In genomic region chr17:41864837-41865595, GRCh38 we compare ENCODE assay signal across 8 cellular contexts. TPM values are rescaled to one million over a fixed set of nuclear protein-coding genes. Genes with fewer than 3 reads are reported as not detected.
A peak's percentile ranks its signal among the peaks of the same experiment; 100 is the strongest.
DNase-seq lines count a peak whose midpoint lies in the region; ATAC-seq, FAIRE-seq and TF ChIP-seq lines count a peak whose summit lies in the region.

KLHL11 (minus strand) TSS chr17:41865423; CDS start chr17:41865370, 53 bp downstream.

- peaks cover 10% of the 10 kb centered on the region for H3K4me1 ChIP-seq in astrocyte (ENCODE audit: insufficient read depth, low read length)
- peaks cover 9% of the 10 kb centered on the region for H3K4me1 ChIP-seq in hepatocyte (ENCODE audit: insufficient read depth)

- H3K4me3 ChIP-seq in astrocyte (ENCODE audit: insufficient read depth, low read depth, low read length): peak within 1 kb of the TSS; percentile 80
- H3K4me3 ChIP-seq in hepatocyte: peak within 1 kb of the TSS; percentile 90

- H3K9me2 ChIP-seq in hepatocyte (replicated peaks; ENCODE audit: insufficient read depth): no peaks in the 10 kb centered on the region

- H3K27ac ChIP-seq in astrocyte (ENCODE audit: low read depth, low read length): peak within 1 kb of the TSS; percentile 65
- H3K27ac ChIP-seq in hepatocyte: peak within 1 kb of the TSS; percentile 94

- H2AFZ ChIP-seq in astrocyte (ENCODE audit: low read depth, low read length) (peak within 1 kb of the TSS; percentile 77), hepatocyte (peak within 1 kb of the TSS; percentile 93)

- peaks cover 7% of the 10 kb centered on the region for H3K36me3 Mint-ChIP-seq in astrocyte (ENCODE audit: low read depth, unreplicated experiment)

- H3K36me3 ChIP-seq in astrocyte (ENCODE audit: insufficient read depth, low read length): peaks cover 31% of the 10 kb centered on the region
- no peaks in the 10 kb centered on the region for H3K36me3 ChIP-seq in hepatocyte (replicated peaks; ENCODE audit: insufficient read depth, low read depth)

- intact Hi-C loops in T-helper 2 cell treated with Interferon-gamma antibody and Interleukin-4, amounts not matched to agents 100 ng/mL and 5 ng/mL, for 36 hours (cut with micrococcal nuclease): loop anchor here (1.0 to 2.0 kb wide), 4 partner anchors 54 to 152 kb away; partner anchors contain the start of genes ACLY, CNP, DNAJC7 and P3H4

- no peak for FAIRE-seq in astrocyte (lab: Jason Lieb, UNC)

- H3K4me2 ChIP-seq in astrocyte (ENCODE audit: low read length): peak within 1 kb of the TSS; percentile 87
- H3K4me2 ChIP-seq in hepatocyte: peak within 1 kb of the TSS; percentile 96

- peak within 1 kb of the TSS; percentile 77 for H3K4me3 Mint-ChIP-seq in astrocyte (ENCODE audit: unreplicated experiment)

- H3K9ac ChIP-seq in astrocyte (ENCODE audit: low read length): peak within 1 kb of the TSS; percentile 89

- peaks cover 46% of the 10 kb centered on the region for H3K79me2 ChIP-seq in astrocyte (ENCODE audit: insufficient read depth, low read length)
- peaks cover 47% of the 10 kb centered on the region for H3K79me2 ChIP-seq in hepatocyte

- H3K4me1 Mint-ChIP-seq in astrocyte (ENCODE audit: low read depth, unreplicated experiment): peaks cover 3% of the 10 kb centered on the region

- WGBS in hepatocyte (ENCODE audit: low lambda C conversion rate, missing lambda C conversion rate): under 1% methylated on average over 89 of the region's 90 CpGs

- DNase-seq in NCI-H187 (lab: John Stamatoyannopoulos, UW): peak; percentile 81 to 83
- peak; percentile 78 for DNase-seq in astrocyte (ENCODE audit: low read depth)
- peak; percentile 96 for DNase-seq in hepatocyte (ENCODE audit: low spot score)
- peak; percentile 97 for DNase-seq in retina
- no peak for DNase-seq in cortex of kidney (lab: John Stamatoyannopoulos, UW)

- TF ChIP-seq CTCF in astrocyte (IDR thresholded peaks at IDR 0.05; ENCODE audit: insufficient read depth, low read depth, low read length): no peak
- TF ChIP-seq CTCF in hepatocyte (IDR thresholded peaks at IDR 0.05; ENCODE audit: poor library complexity): no peak

- H3K27ac Mint-ChIP-seq in astrocyte (ENCODE audit: unreplicated experiment): no peak within 1 kb of the TSS

- H3K27me3 ChIP-seq in astrocyte (ENCODE audit: insufficient read depth, low read length): no peaks in the 10 kb centered on the region
- H3K27me3 ChIP-seq in hepatocyte: no peaks in the 10 kb centered on the region

- H4K20me1 ChIP-seq in astrocyte (ENCODE audit: insufficient read depth, low read length) (peaks cover 57% of the 10 kb centered on the region), hepatocyte (ENCODE audit: insufficient read depth, poor library complexity, severe bottlenecking) (peaks cover 41% of the 10 kb centered on the region)

- no peaks in the 10 kb centered on the region for H3K27me3 Mint-ChIP-seq in astrocyte (ENCODE audit: low read depth, unreplicated experiment)

- H3K9me3 Mint-ChIP-seq in astrocyte (ENCODE audit: unreplicated experiment): no peaks in the 10 kb centered on the region

- peak; percentile 68 for ATAC-seq in GM18499 (IDR thresholded peaks at IDR 0.05; ENCODE audit: insufficient read depth, unreplicated experiment)
- peak; percentile 90 for ATAC-seq in HG02885 (IDR thresholded peaks at IDR 0.05; ENCODE audit: poor library complexity, unreplicated experiment)

- H3K9me3 ChIP-seq in astrocyte (ENCODE audit: insufficient read depth, low read depth, low read length) (no peaks in the 10 kb centered on the region), hepatocyte (ENCODE audit: low read depth) (no peaks in the 10 kb centered on the region)

RNA-seq across cellular contexts. Expression of gene KLHL11, which starts in this region (rescaled TPM):
- total RNA-seq in T-helper 2 cell treated with Interferon-gamma antibody and Interleukin-4, amounts not matched to agents 100 ng/mL and 5 ng/mL, for 36 hours: 20.4 and 22.1 TPM in 2 replicates
- total RNA-seq in astrocyte (12.3 and 12.8 TPM in 2 replicates), hepatocyte (21.5 and 25.2 TPM in 2 replicates)
- 9.0 and 10.0 TPM in 2 replicates for polyA plus RNA-seq in hepatocyte
